In genomic region chr1:245874942-245875580, GRCh38 we compare ENCODE assay signal across 10 cellular contexts.
DNase-seq lines count a peak whose midpoint lies in the region; ATAC-seq and TF ChIP-seq lines count a peak whose summit lies in the region.
"Had no signal": no experiment of that assay in that cellular context is flagged by ENCODE, and none has a peak within 500 bp of the region (broad histone marks: within the 10 kb centered on the region; RNA-seq: fewer than 3 reads in every experiment).

No MANE protein-coding gene starts in this region.

- no peak for TF ChIP-seq CTCF in omental fat pad (IDR thresholded peaks at IDR 0.05)

- DNase-seq in DMS153 (lab: John Stamatoyannopoulos, UW) = peak; percentile 96
- peak; percentile 2 for DNase-seq in NCI-H446 treated with DMSO at 0.1 percent for 48 hours (lab: John Stamatoyannopoulos, UW)
- peak; percentile 73 for DNase-seq in epithelial cell of prostate (ENCODE audit: low read depth, low spot score)
- peak; percentile 62 for DNase-seq in omental fat pad (ENCODE audit: low spot score)
- no peak for DNase-seq in stimulated activated CD8-positive, alpha-beta memory T cell treated with anti-CD3 and anti-CD28 coated beads, Interleukin-4, amount 100 ng/mL, for 48 hours
- DNase-seq in NCI-H1048 (lab: John Stamatoyannopoulos, UW) = no peak
- no peak for DNase-seq in GF-D8 (lab: John Stamatoyannopoulos, UW)
- DNase-seq: NCI-H146 had no signal

- H3K27ac ChIP-seq in epithelial cell of prostate = peak overlapping the region; percentile 36
- H3K27ac ChIP-seq: ascending aorta had no signal

- ATAC-seq in omental fat pad (ENCODE audit: low FRiP score) (peak; percentile 89), HG03378 (IDR thresholded peaks at IDR 0.05; ENCODE audit: unreplicated experiment) (no peak)

Comparison
In these comparisons a context has a peak if more than half of its experiments do, and no peak if none do; other contexts are left out.
1. DNase-seq: peak in DMS153 (single experiment), NCI-H446 treated with DMSO at 0.1 percent for 48 hours (single experiment), epithelial cell of prostate (single experiment) and omental fat pad (single experiment); none in stimulated activated CD8-positive, alpha-beta memory T cell treated with anti-CD3 and anti-CD28 coated beads, Interleukin-4, amount 100 ng/mL, for 48 hours (single experiment), NCI-H1048 (single experiment) and GF-D8 (single experiment).